14 cellular contexts compared by ENCODE assay signal in the genomic region with DNA sequence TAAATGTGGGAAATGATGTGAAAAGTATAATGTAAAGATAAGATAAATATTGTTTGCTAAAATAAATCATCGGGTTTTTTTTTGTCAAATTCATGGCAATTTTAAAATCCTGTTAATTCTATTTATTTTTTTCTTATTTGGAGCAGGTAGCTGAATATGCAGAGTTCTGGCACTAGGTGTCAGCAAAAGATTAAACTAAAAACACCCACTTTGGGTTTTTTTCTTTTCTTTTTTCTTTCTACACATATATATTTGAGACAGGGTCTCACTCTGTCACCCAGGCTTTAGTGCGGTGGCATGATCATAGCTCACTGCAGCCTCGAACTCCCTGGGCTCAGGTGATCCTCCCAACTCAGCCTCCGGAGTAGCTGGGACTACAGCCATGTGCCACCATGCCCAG. TPM values are rescaled to one million over a fixed set of nuclear protein-coding genes. Genes with fewer than 3 reads are reported as not detected.
DNase-seq lines count a peak whose midpoint lies in the region; FAIRE-seq and TF ChIP-seq lines count a peak whose summit lies in the region.
"Had no signal": no experiment of that assay in that cellular context is flagged by ENCODE, and none has a peak within 500 bp of the region (broad histone marks: within the 10 kb centered on the region; RNA-seq: fewer than 3 reads in every experiment).

No MANE protein-coding gene starts in this region.

- H3K27ac Mint-ChIP-seq in nephron progenitor cell: no peak overlapping the region

- H3K79me2 ChIP-seq in mammary epithelial cell (ENCODE audit: insufficient read depth, low read length): no peaks in the 10 kb centered on the region

- no peak overlapping the region for H3K4me3 Mint-ChIP-seq in nephron progenitor cell

- WGBS in mammary epithelial cell (ENCODE audit: low coverage, missing lambda C conversion rate): 67% methylated on average over 4 of the region's 4 CpGs
- WGBS in prostate gland: 60% methylated on average over 4 of the region's 4 CpGs

- H3K4me3 ChIP-seq in mammary epithelial cell (replicated peaks in 1 of 3; ENCODE audit: insufficient read depth in 1 of 3, low read depth in 2 of 3, low read length in 3 of 3): no peak overlapping the region
- H3K4me3 ChIP-seq in prostate gland: no peak overlapping the region
- H3K4me3 ChIP-seq: ascending aorta, uterus had no signal

- peak; percentile 25 to 48 for TF ChIP-seq CTCF in mammary epithelial cell (conservative IDR thresholded peaks at IDR 0.05 in 1 of 2, IDR thresholded peaks at IDR 0.05 in 1 of 2; ENCODE audit: extremely low read depth in 1 of 2, insufficient read depth in 1 of 2, low read depth in 1 of 2, low read length in 2 of 2)
- TF ChIP-seq CTCF in nephron progenitor cell (IDR thresholded peaks at IDR 0.05): peak; percentile 49
- peak in 1 of 4 experiments; percentile 22 for TF ChIP-seq CTCF in prostate gland (IDR thresholded peaks at IDR 0.05)

- FAIRE-seq in RCC 7860 (lab: Jason Lieb, UNC): no peak

- H3K27me3 ChIP-seq in mammary epithelial cell (ENCODE audit: insufficient read depth, low read length) (no peaks in the 10 kb centered on the region), prostate gland (replicated peaks; ENCODE audit: insufficient read depth) (no peaks in the 10 kb centered on the region)
- H3K27me3 ChIP-seq: ascending aorta, uterus had no signal

- H3K4me1 ChIP-seq in mammary epithelial cell (ENCODE audit: insufficient read depth, low read length) (no peaks in the 10 kb centered on the region), prostate gland (replicated peaks) (no peaks in the 10 kb centered on the region)
- H3K4me1 ChIP-seq: ascending aorta, uterus had no signal

- no peak overlapping the region for H3K9ac ChIP-seq in mammary epithelial cell (ENCODE audit: insufficient read depth, low read length)

- dilution Hi-C loops in mammary epithelial cell (cut with HindIII; ENCODE audit: low sequenced_read_pairs): no loop called here

- CTCF ChIA-PET in mammary epithelial cell (lab: Charles Lee; ENCODE audit: low non-redundant PET): no interaction called here

- H3K27ac ChIP-seq in mammary epithelial cell (ENCODE audit: insufficient read depth, low read depth, low read length) (no peak overlapping the region), prostate gland (no peak overlapping the region)
- H3K27ac ChIP-seq: ascending aorta, uterus had no signal

- H2AFZ ChIP-seq in mammary epithelial cell (ENCODE audit: low read depth, low read length): no peak overlapping the region

- no peaks in the 10 kb centered on the region for H3K36me3 Mint-ChIP-seq in nephron progenitor cell (ENCODE audit: low read depth)

- H3K36me3 ChIP-seq in mammary epithelial cell (ENCODE audit: insufficient read depth, low read length): no peaks in the 10 kb centered on the region
- H3K36me3 ChIP-seq in prostate gland: no peaks in the 10 kb centered on the region
- H3K36me3 ChIP-seq: ascending aorta, uterus had no signal

- in situ Hi-C loops in mammary epithelial cell (cut with MboI; ENCODE audit: low sequenced_read_pairs in 2 of 2): loop anchor here (10.0 to 25.0 kb wide), 2 partner anchors 389 kb away; no protein-coding TSS in a partner anchor

- DNase-seq in NCI-H1105 treated with DMSO at 0.1 percent for 48 hours (lab: John Stamatoyannopoulos, UW): peak; percentile 6
- DNase-seq in NCI-H1105 (lab: John Stamatoyannopoulos, UW): no peak
- DNase-seq in M059J (ENCODE audit: low read depth): peak; percentile 11
- no peak for DNase-seq in mammary epithelial cell
- no peak for DNase-seq in nephron progenitor cell
- no peak for DNase-seq in hypothalamus (lab: John Stamatoyannopoulos, UW)
- no peak for DNase-seq in RCC 7860 (ENCODE audit: low spot score)
- no peak for DNase-seq in prostate gland (ENCODE audit: low spot score)
- DNase-seq: activated CD4-positive, alpha-beta T cell treated with anti-CD3 and anti-CD28 coated beads for 4 hours; kidney glomerular epithelial cell; NCI-H446; stimulated activated CD4-positive, alpha-beta T cell treated with anti-CD3 and anti-CD28 coated beads, Interleukin-1b, Interleukin-23, amount 100 ng/mL, for 48 hours; uterus had no signal

- H3K4me1 Mint-ChIP-seq in nephron progenitor cell: peaks cover 9% of the 10 kb centered on the region

- no peaks in the 10 kb centered on the region for H3K27me3 Mint-ChIP-seq in nephron progenitor cell (ENCODE audit: low read depth, poor library complexity)

- no peaks in the 10 kb centered on the region for H3K9me3 Mint-ChIP-seq in nephron progenitor cell

- no peaks in the 10 kb centered on the region for H4K20me1 ChIP-seq in mammary epithelial cell (ENCODE audit: insufficient read depth, low read length)

- H3K9me3 ChIP-seq in mammary epithelial cell (replicated peaks; ENCODE audit: insufficient read depth, low read length) (no peaks in the 10 kb centered on the region), prostate gland (no peaks in the 10 kb centered on the region)
- H3K9me3 ChIP-seq: ascending aorta, uterus had no signal

- no peak for TF ChIP-seq POLR2A in prostate gland (IDR thresholded peaks at IDR 0.05)

- intact Hi-C loops in mammary epithelial cell (cut with micrococcal nuclease) (loop anchor here (1.0 to 5.0 kb wide), 4 partner anchors 45 to 387 kb away; no protein-coding TSS in a partner anchor), prostate gland (cut with DNase I) (loop anchor here (10.0 kb wide), 1 partner anchor 389 kb away; no protein-coding TSS in a partner anchor)

- H3K4me2 ChIP-seq in mammary epithelial cell (ENCODE audit: insufficient read depth, low read depth, low read length): no peak overlapping the region

- BruUV-seq in mammary epithelial cell (replicated peaks; lab: Mats Ljungman, UMichigan): no TSS peak

RNA-seq across cellular contexts. Expression of a gene that starts 6.9 kb away (rescaled TPM):
- total RNA-seq in M059J (2014; rRNA removed; shearing (Covaris generic)): 51.3 and 64.9 TPM in 2 replicates
- total RNA-seq in mammary epithelial cell (10 to 100 TPM; 24.2 to 30.7 TPM), prostate gland (10 to 100 TPM in 1 of 2 donors, 1 to 10 TPM in 1; 9.2 to 19.0 TPM)
- polyA plus RNA-seq in mammary epithelial cell: 7.6 TPM
- 30.1 TPM for polyA minus RNA-seq in mammary epithelial cell

Comparison
In these comparisons a context has a peak if more than half of its experiments do, and no peak if none do; other contexts are left out.
1. DNase-seq: peak in NCI-H1105 treated with DMSO at 0.1 percent for 48 hours (single experiment) and M059J (single experiment); none in NCI-H1105 (single experiment), mammary epithelial cell (single experiment), nephron progenitor cell (single experiment), hypothalamus (0 of 51), RCC 7860 (single experiment) and prostate gland (single experiment).